1 cellular context compared by ENCODE assay signal in the genomic region with DNA sequence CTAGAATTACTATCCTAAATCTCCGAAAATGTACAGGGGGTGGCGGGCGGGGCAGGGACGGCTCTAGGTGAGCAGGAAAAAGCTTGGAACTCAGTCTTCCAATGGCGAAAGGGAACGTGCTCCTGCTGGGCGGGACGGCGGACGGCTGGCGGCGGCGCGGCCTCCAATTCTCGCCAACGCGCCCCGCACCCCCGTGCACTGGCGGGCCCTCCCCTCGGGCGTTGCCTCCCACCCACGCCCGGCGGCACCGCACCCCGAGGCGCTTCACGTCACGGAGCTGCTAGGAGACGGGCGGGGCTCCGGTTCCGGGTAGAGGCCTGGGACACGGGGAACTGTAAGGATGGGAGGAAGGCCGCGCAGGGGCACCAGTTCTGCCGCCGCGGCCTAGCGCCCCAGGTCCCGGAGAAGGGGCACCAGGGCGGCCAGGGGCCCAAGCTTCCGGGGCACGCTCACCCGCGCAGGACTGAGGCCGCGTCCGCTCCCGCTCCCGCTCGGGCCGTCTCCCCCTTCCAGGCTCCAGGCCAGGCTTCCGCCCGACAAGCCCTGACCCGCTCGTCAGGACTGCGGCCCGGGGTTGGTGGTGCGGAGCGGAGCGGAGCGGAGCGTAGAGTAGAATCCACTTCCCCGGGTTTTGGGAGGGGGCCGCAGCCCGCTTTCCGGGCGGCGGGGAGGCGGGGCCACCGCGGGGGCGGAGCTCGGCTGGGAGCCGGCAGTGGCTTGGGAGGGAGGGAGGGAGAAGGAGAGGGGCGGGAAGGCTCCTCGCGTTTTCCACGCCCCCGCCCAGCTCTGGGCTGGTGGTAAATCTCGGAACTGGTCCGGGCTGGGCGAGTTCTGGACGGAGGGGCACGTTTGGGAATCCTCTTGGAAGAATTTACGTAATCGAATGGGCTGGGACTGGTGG.
TF ChIP-seq lines count a peak whose summit lies in the region.

Gene DDX59, minus strand, starts transcription at position 594 of the 901 bp plus-strand sequence. CDS start 3,167 bp downstream, outside the sequence.

TF ChIP-seq in HepG2, 621 proteins besides CTCF, POLR2A, EP300 and RAD21 (continued from another document and continues in another):
- TF ChIP-seq BRF2 (CRISPR knock-in tag; IDR thresholded peaks at IDR 0.05) (peak; percentile 79), KDM5A (IDR thresholded peaks at IDR 0.05; ENCODE audit: borderline replicate concordance, low read length) (no peak; the same call in 1 of the 2 replicates), XBP1 (CRISPR knock-in tag; IDR thresholded peaks at IDR 0.05) (no peak), SMAD3 (CRISPR knock-in tag; IDR thresholded peaks at IDR 0.05) (no peak; the same call in 1 of the 2 replicates), ZSCAN31 (CRISPR knock-in tag; IDR thresholded peaks at IDR 0.05; ENCODE audit: low read depth) (peak; percentile 56; the same call in 1 of the 2 replicates), SP5 (CRISPR knock-in tag; IDR thresholded peaks at IDR 0.05; ENCODE audit: borderline replicate concordance, low read depth) (peak; percentile 64; the same call in 1 of the 2 replicates), ZSCAN30 (CRISPR knock-in tag; IDR thresholded peaks at IDR 0.05) (no peak), ZSCAN21 (CRISPR knock-in tag; IDR thresholded peaks at IDR 0.05; ENCODE audit: borderline replicate concordance) (peak; percentile 36; the same call in 1 of the 2 replicates), PLRG1 (conservative IDR thresholded peaks at IDR 0.05) (no peak), ZNF768 (CRISPR knock-in tag; IDR thresholded peaks at IDR 0.05) (peak; percentile 75; the same call in 1 of the 2 replicates), ZNF556 (CRISPR knock-in tag; IDR thresholded peaks at IDR 0.05; ENCODE audit: borderline replicate concordance) (peak; percentile 29; the same call in 1 of the 2 replicates), ZNF543 (CRISPR knock-in tag; IDR thresholded peaks at IDR 0.05) (peak; percentile 84), MEF2D (CRISPR knock-in tag; IDR thresholded peaks at IDR 0.05) (peak; percentile 43; the same call in 1 of the 2 replicates), TARDBP (CRISPR knock-in tag; IDR thresholded peaks at IDR 0.05) (peak; percentile 93), SNRNP70 (IDR thresholded peaks at IDR 0.05; ENCODE audit: low read depth, low read length) (no peak), DNMT1 (CRISPR knock-in tag; IDR thresholded peaks at IDR 0.05) (peak; percentile 83; the same call in 1 of the 2 replicates), ATF7-NPFF (CRISPR knock-in tag; IDR thresholded peaks at IDR 0.05; ENCODE audit: low read depth) (peak; percentile 83; the same call in 1 of the 2 replicates), KLF15 (CRISPR knock-in tag; IDR thresholded peaks at IDR 0.05; ENCODE audit: borderline replicate concordance) (0 out of 2 replicates have a peak, but pooled peaks have one; percentile 52), ZNF101 (CRISPR knock-in tag; IDR thresholded peaks at IDR 0.05; ENCODE audit: borderline replicate concordance, low read depth) (no peak), ZNF557 (CRISPR knock-in tag; IDR thresholded peaks at IDR 0.05) (no peak), ZNF460 (CRISPR knock-in tag; IDR thresholded peaks at IDR 0.05; ENCODE audit: borderline replicate concordance) (peak; percentile 19; the same call in 1 of the 2 replicates), KLF16 (CRISPR knock-in tag; IDR thresholded peaks at IDR 0.05) (peak in 1 of 2 experiments; percentile 85; a peak in 1 of 4 replicates), TOPORS (CRISPR knock-in tag; IDR thresholded peaks at IDR 0.05) (peak; percentile 43; the same call in 1 of the 2 replicates), ZNF776 (CRISPR knock-in tag; IDR thresholded peaks at IDR 0.05) (peak; percentile 34; the same call in 1 of the 2 replicates), NFYB (CRISPR knock-in tag; IDR thresholded peaks at IDR 0.05) (peak; percentile 63), PHB2 (IDR thresholded peaks at IDR 0.05; ENCODE audit: partially characterized antibody) (no peak), ARID4A (CRISPR knock-in tag; IDR thresholded peaks at IDR 0.05; ENCODE audit: borderline replicate concordance) (peak; percentile 78), SMAD1 (CRISPR knock-in tag; IDR thresholded peaks at IDR 0.05; ENCODE audit: borderline replicate concordance, low read depth) (no peak), SCMH1 (CRISPR knock-in tag; IDR thresholded peaks at IDR 0.05; ENCODE audit: borderline replicate concordance) (no peak), ZNF879 (CRISPR knock-in tag; IDR thresholded peaks at IDR 0.05) (0 out of 2 replicates have a peak, but pooled peaks have one; percentile 74), KAT8 (CRISPR knock-in tag; IDR thresholded peaks at IDR 0.05) (peak; percentile 62; the same call in 1 of the 2 replicates), KMT2B (CRISPR knock-in tag; IDR thresholded peaks at IDR 0.05) (peak; percentile 50)
- TF ChIP-seq, protein P1, sequence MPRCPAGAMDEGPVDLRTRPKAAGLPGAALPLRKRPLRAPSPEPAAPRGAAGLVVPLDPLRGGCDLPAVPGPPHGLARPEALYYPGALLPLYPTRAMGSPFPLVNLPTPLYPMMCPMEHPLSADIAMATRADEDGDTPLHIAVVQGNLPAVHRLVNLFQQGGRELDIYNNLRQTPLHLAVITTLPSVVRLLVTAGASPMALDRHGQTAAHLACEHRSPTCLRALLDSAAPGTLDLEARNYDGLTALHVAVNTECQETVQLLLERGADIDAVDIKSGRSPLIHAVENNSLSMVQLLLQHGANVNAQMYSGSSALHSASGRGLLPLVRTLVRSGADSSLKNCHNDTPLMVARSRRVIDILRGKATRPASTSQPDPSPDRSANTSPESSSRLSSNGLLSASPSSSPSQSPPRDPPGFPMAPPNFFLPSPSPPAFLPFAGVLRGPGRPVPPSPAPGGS (CRISPR knock-in tag; IDR thresholded peaks at IDR 0.05): peak; percentile 95
- TF ChIP-seq, protein P2, sequence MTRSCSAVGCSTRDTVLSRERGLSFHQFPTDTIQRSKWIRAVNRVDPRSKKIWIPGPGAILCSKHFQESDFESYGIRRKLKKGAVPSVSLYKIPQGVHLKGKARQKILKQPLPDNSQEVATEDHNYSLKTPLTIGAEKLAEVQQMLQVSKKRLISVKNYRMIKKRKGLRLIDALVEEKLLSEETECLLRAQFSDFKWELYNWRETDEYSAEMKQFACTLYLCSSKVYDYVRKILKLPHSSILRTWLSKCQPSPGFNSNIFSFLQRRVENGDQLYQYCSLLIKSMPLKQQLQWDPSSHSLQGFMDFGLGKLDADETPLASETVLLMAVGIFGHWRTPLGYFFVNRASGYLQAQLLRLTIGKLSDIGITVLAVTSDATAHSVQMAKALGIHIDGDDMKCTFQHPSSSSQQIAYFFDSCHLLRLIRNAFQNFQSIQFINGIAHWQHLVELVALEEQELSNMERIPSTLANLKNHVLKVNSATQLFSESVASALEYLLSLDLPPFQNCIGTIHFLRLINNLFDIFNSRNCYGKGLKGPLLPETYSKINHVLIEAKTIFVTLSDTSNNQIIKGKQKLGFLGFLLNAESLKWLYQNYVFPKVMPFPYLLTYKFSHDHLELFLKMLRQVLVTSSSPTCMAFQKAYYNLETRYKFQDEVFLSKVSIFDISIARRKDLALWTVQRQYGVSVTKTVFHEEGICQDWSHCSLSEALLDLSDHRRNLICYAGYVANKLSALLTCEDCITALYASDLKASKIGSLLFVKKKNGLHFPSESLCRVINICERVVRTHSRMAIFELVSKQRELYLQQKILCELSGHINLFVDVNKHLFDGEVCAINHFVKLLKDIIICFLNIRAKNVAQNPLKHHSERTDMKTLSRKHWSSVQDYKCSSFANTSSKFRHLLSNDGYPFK (CRISPR knock-in tag; IDR thresholded peaks at IDR 0.05; ENCODE audit: borderline replicate concordance): peak; percentile 46; the same call in 1 of the 2 replicates
- TF ChIP-seq, protein P3, sequence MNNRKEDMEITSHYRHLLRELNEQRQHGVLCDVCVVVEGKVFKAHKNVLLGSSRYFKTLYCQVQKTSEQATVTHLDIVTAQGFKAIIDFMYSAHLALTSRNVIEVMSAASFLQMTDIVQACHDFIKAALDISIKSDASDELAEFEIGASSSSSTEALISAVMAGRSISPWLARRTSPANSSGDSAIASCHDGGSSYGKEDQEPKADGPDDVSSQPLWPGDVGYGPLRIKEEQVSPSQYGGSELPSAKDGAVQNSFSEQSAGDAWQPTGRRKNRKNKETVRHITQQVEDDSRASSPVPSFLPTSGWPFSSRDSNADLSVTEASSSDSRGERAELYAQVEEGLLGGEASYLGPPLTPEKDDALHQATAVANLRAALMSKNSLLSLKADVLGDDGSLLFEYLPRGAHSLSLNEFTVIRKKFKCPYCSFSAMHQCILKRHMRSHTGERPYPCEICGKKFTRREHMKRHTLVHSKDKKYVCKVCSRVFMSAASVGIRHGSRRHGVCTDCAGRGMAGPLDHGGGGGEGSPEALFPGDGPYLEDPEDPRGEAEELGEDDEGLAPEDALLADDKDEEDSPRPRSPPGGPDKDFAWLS (CRISPR knock-in tag; IDR thresholded peaks at IDR 0.05; ENCODE audit: borderline replicate concordance): no peak
- TF ChIP-seq, protein P4, sequence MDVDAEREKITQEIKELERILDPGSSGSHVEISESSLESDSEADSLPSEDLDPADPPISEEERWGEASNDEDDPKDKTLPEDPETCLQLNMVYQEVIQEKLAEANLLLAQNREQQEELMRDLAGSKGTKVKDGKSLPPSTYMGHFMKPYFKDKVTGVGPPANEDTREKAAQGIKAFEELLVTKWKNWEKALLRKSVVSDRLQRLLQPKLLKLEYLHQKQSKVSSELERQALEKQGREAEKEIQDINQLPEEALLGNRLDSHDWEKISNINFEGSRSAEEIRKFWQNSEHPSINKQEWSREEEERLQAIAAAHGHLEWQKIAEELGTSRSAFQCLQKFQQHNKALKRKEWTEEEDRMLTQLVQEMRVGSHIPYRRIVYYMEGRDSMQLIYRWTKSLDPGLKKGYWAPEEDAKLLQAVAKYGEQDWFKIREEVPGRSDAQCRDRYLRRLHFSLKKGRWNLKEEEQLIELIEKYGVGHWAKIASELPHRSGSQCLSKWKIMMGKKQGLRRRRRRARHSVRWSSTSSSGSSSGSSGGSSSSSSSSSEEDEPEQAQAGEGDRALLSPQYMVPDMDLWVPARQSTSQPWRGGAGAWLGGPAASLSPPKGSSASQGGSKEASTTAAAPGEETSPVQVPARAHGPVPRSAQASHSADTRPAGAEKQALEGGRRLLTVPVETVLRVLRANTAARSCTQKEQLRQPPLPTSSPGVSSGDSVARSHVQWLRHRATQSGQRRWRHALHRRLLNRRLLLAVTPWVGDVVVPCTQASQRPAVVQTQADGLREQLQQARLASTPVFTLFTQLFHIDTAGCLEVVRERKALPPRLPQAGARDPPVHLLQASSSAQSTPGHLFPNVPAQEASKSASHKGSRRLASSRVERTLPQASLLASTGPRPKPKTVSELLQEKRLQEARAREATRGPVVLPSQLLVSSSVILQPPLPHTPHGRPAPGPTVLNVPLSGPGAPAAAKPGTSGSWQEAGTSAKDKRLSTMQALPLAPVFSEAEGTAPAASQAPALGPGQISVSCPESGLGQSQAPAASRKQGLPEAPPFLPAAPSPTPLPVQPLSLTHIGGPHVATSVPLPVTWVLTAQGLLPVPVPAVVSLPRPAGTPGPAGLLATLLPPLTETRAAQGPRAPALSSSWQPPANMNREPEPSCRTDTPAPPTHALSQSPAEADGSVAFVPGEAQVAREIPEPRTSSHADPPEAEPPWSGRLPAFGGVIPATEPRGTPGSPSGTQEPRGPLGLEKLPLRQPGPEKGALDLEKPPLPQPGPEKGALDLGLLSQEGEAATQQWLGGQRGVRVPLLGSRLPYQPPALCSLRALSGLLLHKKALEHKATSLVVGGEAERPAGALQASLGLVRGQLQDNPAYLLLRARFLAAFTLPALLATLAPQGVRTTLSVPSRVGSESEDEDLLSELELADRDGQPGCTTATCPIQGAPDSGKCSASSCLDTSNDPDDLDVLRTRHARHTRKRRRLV (CRISPR knock-in tag; IDR thresholded peaks at IDR 0.05): no peak; the same call in 1 of the 2 replicates
- TF ChIP-seq, protein P5, sequence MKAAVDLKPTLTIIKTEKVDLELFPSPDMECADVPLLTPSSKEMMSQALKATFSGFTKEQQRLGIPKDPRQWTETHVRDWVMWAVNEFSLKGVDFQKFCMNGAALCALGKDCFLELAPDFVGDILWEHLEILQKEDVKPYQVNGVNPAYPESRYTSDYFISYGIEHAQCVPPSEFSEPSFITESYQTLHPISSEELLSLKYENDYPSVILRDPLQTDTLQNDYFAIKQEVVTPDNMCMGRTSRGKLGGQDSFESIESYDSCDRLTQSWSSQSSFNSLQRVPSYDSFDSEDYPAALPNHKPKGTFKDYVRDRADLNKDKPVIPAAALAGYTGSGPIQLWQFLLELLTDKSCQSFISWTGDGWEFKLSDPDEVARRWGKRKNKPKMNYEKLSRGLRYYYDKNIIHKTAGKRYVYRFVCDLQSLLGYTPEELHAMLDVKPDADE (CRISPR knock-in tag; IDR thresholded peaks at IDR 0.05): 0 out of 2 replicates have a peak, but pooled peaks have one; percentile 33
